In genomic region chr20:62980970-62981369, GRCh38 we compare ENCODE assay signal across 11 cellular contexts. TPM values are rescaled to one million over a fixed set of nuclear protein-coding genes. Genes with fewer than 3 reads are reported as not detected.
A peak's percentile ranks its signal among the peaks of the same experiment; 100 is the strongest.
DNase-seq lines count a peak whose midpoint lies in the region; ATAC-seq, FAIRE-seq and TF ChIP-seq lines count a peak whose summit lies in the region.
"Had no signal": no experiment of that assay in that cellular context is flagged by ENCODE, and none has a peak within 500 bp of the region (broad histone marks: within the 10 kb centered on the region; RNA-seq: fewer than 3 reads in every experiment).

No MANE protein-coding gene starts in this region.

- no peak for ATAC-seq in HepG2
- ATAC-seq in right lobe of liver: no peak
- no peak for ATAC-seq in sciatic nerve
- ATAC-seq in GM18858 (IDR thresholded peaks at IDR 0.05; ENCODE audit: unreplicated experiment): no peak
- no peak for ATAC-seq in GM19324 (IDR thresholded peaks at IDR 0.05; ENCODE audit: low FRiP score, unreplicated experiment)

- no peaks in the 10 kb centered on the region for H3K9me3 ChIP-seq in HepG2 (ENCODE audit: low read length)
- no peaks in the 10 kb centered on the region for H3K9me3 ChIP-seq in right lobe of liver
- H3K9me3 ChIP-seq in adipocyte (ENCODE audit: control insufficient read depth, low read length): no peaks in the 10 kb centered on the region
- H3K9me3 ChIP-seq: neutrophil had no signal

- H3K79me2 ChIP-seq in HepG2 (ENCODE audit: insufficient read depth, low read length): no peaks in the 10 kb centered on the region

- H2AFZ ChIP-seq in HepG2 (ENCODE audit: low read length): no peak overlapping the region

- H3K4me1 ChIP-seq in HepG2 (ENCODE audit: insufficient read depth, low read length): no peaks in the 10 kb centered on the region
- H3K4me1 ChIP-seq in right lobe of liver: no peaks in the 10 kb centered on the region
- no peaks in the 10 kb centered on the region for H3K4me1 ChIP-seq in adipocyte (ENCODE audit: control insufficient read depth, insufficient read depth, low read length)

- CTCF ChIA-PET in HepG2 (lab: Yijun Ruan, JAX; ENCODE audit: low intra/inter-chr PET ratio, low total read pairs): no interaction called here

- H3K4me3 ChIP-seq in HepG2 (replicated peaks in 1 of 3; ENCODE audit: insufficient read depth in 1 of 3, low read depth in 2 of 3, low read length in 3 of 3): no peak overlapping the region
- H3K4me3 ChIP-seq in right lobe of liver: no peak overlapping the region
- no peak overlapping the region for H3K4me3 ChIP-seq in adipocyte (ENCODE audit: low read length)

- FAIRE-seq in HepG2 (lab: Jason Lieb, UNC): no peak
- FAIRE-seq: H54 had no signal

- POLR2A ChIA-PET in HepG2 (lab: Yijun Ruan, JAX): interaction anchor here (2.0 kb wide), 1 partner anchor 28 kb away, joined by 7 read pairs; the partner anchor contains the start of gene SLC17A9

- H4K20me1 ChIP-seq in HepG2 (ENCODE audit: insufficient read depth, low read length): no peaks in the 10 kb centered on the region; the same call in 1 of the 2 replicates

- H3K27me3 ChIP-seq in HepG2 (ENCODE audit: control insufficient read depth in 1 of 2, insufficient read depth in 2 of 2, low read length in 2 of 2) (peaks cover 69 to 98% of the 10 kb centered on the region in 2 experiments), right lobe of liver (no peaks in the 10 kb centered on the region), adipocyte (replicated peaks; ENCODE audit: control insufficient read depth, insufficient read depth, low read length) (peaks cover 83% of the 10 kb centered on the region)

- H3K4me2 ChIP-seq in HepG2 (ENCODE audit: low read depth, low read length): no peak overlapping the region

- H3K27ac ChIP-seq in HepG2 (ENCODE audit: extremely low read length, insufficient read depth, low read length) (no peak overlapping the region), right lobe of liver (no peak overlapping the region)
- H3K27ac ChIP-seq: neutrophil had no signal

- intact Hi-C loops in HepG2 (cut with micrococcal nuclease; ENCODE audit: unreplicated experiment) (no loop called here), right lobe of liver (cut with DNase I) (no loop called here), sciatic nerve (cut with DNase I) (no loop called here)

- TF ChIP-seq POLR2A in HepG2 (IDR thresholded peaks at IDR 0.05; ENCODE audit: insufficient read depth in 1 of 2, low read depth in 2 of 2, low read length in 2 of 2) (no peak), right lobe of liver (IDR thresholded peaks at IDR 0.05) (no peak)

- in situ Hi-C loops in HepG2 (cut with HindIII; ENCODE audit: extremely low pct_ligation_motif_present, low pct_unique_long_range_greater_than_20kb): no loop called here

- no peaks in the 10 kb centered on the region for H3K36me3 ChIP-seq in HepG2 (replicated peaks in 1 of 2; ENCODE audit: control insufficient read depth in 1 of 2, insufficient read depth in 2 of 2, low read length in 2 of 2)
- no peaks in the 10 kb centered on the region for H3K36me3 ChIP-seq in right lobe of liver
- H3K36me3 ChIP-seq in adipocyte (ENCODE audit: control insufficient read depth, insufficient read depth, low read length, severe bottlenecking): no peaks in the 10 kb centered on the region
- H3K36me3 ChIP-seq: neutrophil had no signal

- no TSS peak for BruUV-seq in HepG2 (replicated peaks; lab: Mats Ljungman, UMichigan)

- H3K9ac ChIP-seq in HepG2 (ENCODE audit: insufficient read depth, low read depth, low read length) (no peak overlapping the region), adipocyte (ENCODE audit: low read length) (no peak overlapping the region)

- TF ChIP-seq EP300 in HepG2 (IDR thresholded peaks at IDR 0.05; ENCODE audit: low read depth in 2 of 2, low read length in 2 of 2) (no peak), HepG2 (CRISPR knock-in tag; IDR thresholded peaks at IDR 0.05; ENCODE audit: borderline replicate concordance) (no peak)

- no peak for TF ChIP-seq RAD21 in HepG2 (CRISPR knock-in tag; IDR thresholded peaks at IDR 0.05)

- DNase-seq in HepG2 (ENCODE audit: low spot score) (no peak), right lobe of liver (no peak), RPMI8226 (peak; percentile 65), adipocyte (ENCODE audit: low read depth) (peak; percentile 39), stromal cell of bone marrow (ENCODE audit: low read depth) (peak; percentile 2), sciatic nerve (ENCODE audit: low spot score) (no peak)

- 36% methylated on average over 18 of the region's 28 CpGs for WGBS in HepG2 (ENCODE audit: low lambda C conversion rate)
- WGBS in right lobe of liver (ENCODE audit: insufficient coverage, low coverage, low lambda C conversion rate, missing lambda C conversion rate): 49% methylated on average over 22 of the region's 28 CpGs

- TF ChIP-seq CTCF in HepG2 (CRISPR knock-in tag; IDR thresholded peaks at IDR 0.05) (no peak), right lobe of liver (IDR thresholded peaks at IDR 0.05) (no peak)

RNA-seq across cellular contexts. Expression of gene BHLHE23, which starts 25.8 kb away (rescaled TPM):
- total RNA-seq in HepG2 (2016; rRNA removed; fragmentation: Illumina TruSeq; extraction: Trizol) (not detected in 2 replicates), right lobe of liver (not detected), sciatic nerve (not detected)
- total RNA-seq in HepG2 (2016; cell fraction: cytosol; rRNA removed; fragmentation: Illumina TruSeq; extraction: Trizol; ENCODE audit: low read depth): not detected in 2 replicates
- not detected in 2 replicates for total RNA-seq in HepG2 (2016; cell fraction: insoluble cytoplasmic fraction; rRNA removed; fragmentation: Illumina TruSeq; extraction: Trizol)
- not detected in 2 replicates for total RNA-seq in HepG2 (2016; cell fraction: membrane; rRNA removed; fragmentation: Illumina TruSeq; extraction: Trizol)
- total RNA-seq in HepG2 (2016; cell fraction: nucleus; rRNA removed; fragmentation: Illumina TruSeq; extraction: Trizol): not detected in 2 replicates
- polyA plus RNA-seq in HepG2 (2011; rRNA removed): not detected in 2 replicates
- polyA plus RNA-seq in HepG2 (2011; cell fraction: cytosol; rRNA removed): not detected in 2 replicates
- not detected in 2 replicates for polyA plus RNA-seq in HepG2 (2011; cell fraction: nucleus; rRNA removed)
- not detected in 2 replicates for polyA plus RNA-seq in HepG2 (2012)
- polyA plus RNA-seq in HepG2 (2016; cell fraction: cytosol; fragmentation: Illumina TruSeq; extraction: Trizol; ENCODE audit: low read depth): not detected in 2 replicates
- not detected in 2 replicates for polyA plus RNA-seq in HepG2 (2016; cell fraction: insoluble cytoplasmic fraction; fragmentation: Illumina TruSeq; extraction: Trizol; ENCODE audit: low read depth)
- polyA plus RNA-seq in HepG2 (2016; cell fraction: membrane; fragmentation: Illumina TruSeq; extraction: Trizol; ENCODE audit: low read depth): not detected in 2 replicates
- polyA plus RNA-seq in HepG2 (2016; cell fraction: nucleus; fragmentation: Illumina TruSeq; extraction: Trizol; ENCODE audit: insufficient read depth, low read depth): not detected in 2 replicates
- not detected in 2 replicates for polyA minus RNA-seq in HepG2 (2011; rRNA and poly(A)+ RNA removed; ENCODE audit: low replicate concordance)
- polyA minus RNA-seq in HepG2 (2011; cell fraction: cytosol; rRNA and poly(A)+ RNA removed): not detected in 2 replicates
- polyA minus RNA-seq in HepG2 (2011; cell fraction: nucleus; rRNA and poly(A)+ RNA removed): not detected in 2 replicates
- total RNA-seq: subcutaneous adipose tissue had no signal

RNA-seq across cellular contexts. Expression of gene SLC17A9, which starts 28.5 kb away (rescaled TPM):
- total RNA-seq in HepG2 (2016; rRNA removed; fragmentation: Illumina TruSeq; extraction: Trizol): 33.6 and 110 TPM in 2 replicates
- 27.1 and 27.6 TPM in 2 replicates for total RNA-seq in HepG2 (2016; cell fraction: cytosol; rRNA removed; fragmentation: Illumina TruSeq; extraction: Trizol; ENCODE audit: low read depth)
- total RNA-seq in HepG2 (2016; cell fraction: insoluble cytoplasmic fraction; rRNA removed; fragmentation: Illumina TruSeq; extraction: Trizol): 25.3 and 116 TPM in 2 replicates
- 36.6 and 38.0 TPM in 2 replicates for total RNA-seq in HepG2 (2016; cell fraction: membrane; rRNA removed; fragmentation: Illumina TruSeq; extraction: Trizol)
- total RNA-seq in HepG2 (2016; cell fraction: nucleus; rRNA removed; fragmentation: Illumina TruSeq; extraction: Trizol): 145 and 168 TPM in 2 replicates
- 191 and 280 TPM in 2 replicates for polyA plus RNA-seq in HepG2 (2011; rRNA removed)
- 57.2 and 94.5 TPM in 2 replicates for polyA plus RNA-seq in HepG2 (2011; cell fraction: cytosol; rRNA removed)
- polyA plus RNA-seq in HepG2 (2011; cell fraction: nucleus; rRNA removed): 3,698 and 4,960 TPM in 2 replicates
- polyA plus RNA-seq in HepG2 (2012): 173 and 220 TPM in 2 replicates
- 16.5 and 18.1 TPM in 2 replicates for polyA plus RNA-seq in HepG2 (2016; cell fraction: cytosol; fragmentation: Illumina TruSeq; extraction: Trizol; ENCODE audit: low read depth)
- polyA plus RNA-seq in HepG2 (2016; cell fraction: insoluble cytoplasmic fraction; fragmentation: Illumina TruSeq; extraction: Trizol; ENCODE audit: low read depth): 36.5 and 42.6 TPM in 2 replicates
- 30.7 and 32.6 TPM in 2 replicates for polyA plus RNA-seq in HepG2 (2016; cell fraction: membrane; fragmentation: Illumina TruSeq; extraction: Trizol; ENCODE audit: low read depth)
- 553 and 603 TPM in 2 replicates for polyA plus RNA-seq in HepG2 (2016; cell fraction: nucleus; fragmentation: Illumina TruSeq; extraction: Trizol; ENCODE audit: insufficient read depth, low read depth)
- polyA minus RNA-seq in HepG2 (2011; rRNA and poly(A)+ RNA removed; ENCODE audit: low replicate concordance): 0.07 and 195 TPM in 2 replicates
- 33.4 and 43.3 TPM in 2 replicates for polyA minus RNA-seq in HepG2 (2011; cell fraction: cytosol; rRNA and poly(A)+ RNA removed)
- polyA minus RNA-seq in HepG2 (2011; cell fraction: nucleus; rRNA and poly(A)+ RNA removed): 176 and 196 TPM in 2 replicates
- total RNA-seq in right lobe of liver: 10 to 100 TPM; 29.8 to 99.4 (median 54.1) TPM
- total RNA-seq in sciatic nerve: 3.8 TPM

RNA-seq across cellular contexts. Expression of gene GID8, which starts 43.0 kb away (rescaled TPM):
- total RNA-seq in HepG2 (2016; rRNA removed; fragmentation: Illumina TruSeq; extraction: Trizol) (59.8 and 74.4 TPM in 2 replicates), right lobe of liver (10 to 100 TPM; 12.6 to 18.9 (median 15.1) TPM), sciatic nerve (27.2 TPM)
- 17.8 and 18.7 TPM in 2 replicates for total RNA-seq in HepG2 (2016; cell fraction: cytosol; rRNA removed; fragmentation: Illumina TruSeq; extraction: Trizol; ENCODE audit: low read depth)
- total RNA-seq in HepG2 (2016; cell fraction: insoluble cytoplasmic fraction; rRNA removed; fragmentation: Illumina TruSeq; extraction: Trizol): 60.3 and 68.0 TPM in 2 replicates
- total RNA-seq in HepG2 (2016; cell fraction: membrane; rRNA removed; fragmentation: Illumina TruSeq; extraction: Trizol): 45.9 and 46.6 TPM in 2 replicates
- total RNA-seq in HepG2 (2016; cell fraction: nucleus; rRNA removed; fragmentation: Illumina TruSeq; extraction: Trizol): 35.6 and 42.8 TPM in 2 replicates
- polyA plus RNA-seq in HepG2 (2011; rRNA removed): 39.0 and 39.6 TPM in 2 replicates
- 39.6 and 40.7 TPM in 2 replicates for polyA plus RNA-seq in HepG2 (2011; cell fraction: cytosol; rRNA removed)
- 23.9 and 26.9 TPM in 2 replicates for polyA plus RNA-seq in HepG2 (2011; cell fraction: nucleus; rRNA removed)
- 36.8 and 46.0 TPM in 2 replicates for polyA plus RNA-seq in HepG2 (2012)
- 14.5 and 16.6 TPM in 2 replicates for polyA plus RNA-seq in HepG2 (2016; cell fraction: cytosol; fragmentation: Illumina TruSeq; extraction: Trizol; ENCODE audit: low read depth)
- polyA plus RNA-seq in HepG2 (2016; cell fraction: insoluble cytoplasmic fraction; fragmentation: Illumina TruSeq; extraction: Trizol; ENCODE audit: low read depth): 66.0 and 70.4 TPM in 2 replicates
- 31.6 and 32.0 TPM in 2 replicates for polyA plus RNA-seq in HepG2 (2016; cell fraction: membrane; fragmentation: Illumina TruSeq; extraction: Trizol; ENCODE audit: low read depth)
- 58.8 and 62.9 TPM in 2 replicates for polyA plus RNA-seq in HepG2 (2016; cell fraction: nucleus; fragmentation: Illumina TruSeq; extraction: Trizol; ENCODE audit: insufficient read depth, low read depth)
- polyA minus RNA-seq in HepG2 (2011; rRNA and poly(A)+ RNA removed; ENCODE audit: low replicate concordance): 30.6 and 61.9 TPM in 2 replicates
- polyA minus RNA-seq in HepG2 (2011; cell fraction: cytosol; rRNA and poly(A)+ RNA removed): 28.5 and 31.3 TPM in 2 replicates
- 27.2 and 34.4 TPM in 2 replicates for polyA minus RNA-seq in HepG2 (2011; cell fraction: nucleus; rRNA and poly(A)+ RNA removed)

RNA-seq across cellular contexts. Expression of gene DIDO1, which starts 54.7 kb away (rescaled TPM):
- total RNA-seq in HepG2 (2016; rRNA removed; fragmentation: Illumina TruSeq; extraction: Trizol) (75.1 and 77.0 TPM in 2 replicates), right lobe of liver (10 to 100 TPM; 18.3 to 28.1 (median 21.1) TPM), sciatic nerve (60.9 TPM)
- total RNA-seq in HepG2 (2016; cell fraction: cytosol; rRNA removed; fragmentation: Illumina TruSeq; extraction: Trizol; ENCODE audit: low read depth): 14.5 and 17.3 TPM in 2 replicates
- total RNA-seq in HepG2 (2016; cell fraction: insoluble cytoplasmic fraction; rRNA removed; fragmentation: Illumina TruSeq; extraction: Trizol): 71.7 and 75.6 TPM in 2 replicates
- total RNA-seq in HepG2 (2016; cell fraction: membrane; rRNA removed; fragmentation: Illumina TruSeq; extraction: Trizol): 32.1 and 34.1 TPM in 2 replicates
- total RNA-seq in HepG2 (2016; cell fraction: nucleus; rRNA removed; fragmentation: Illumina TruSeq; extraction: Trizol): 86.6 and 98.5 TPM in 2 replicates
- polyA plus RNA-seq in HepG2 (2011; rRNA removed): 72.6 and 75.0 TPM in 2 replicates
- 53.2 and 57.1 TPM in 2 replicates for polyA plus RNA-seq in HepG2 (2011; cell fraction: cytosol; rRNA removed)
- 292 and 297 TPM in 2 replicates for polyA plus RNA-seq in HepG2 (2011; cell fraction: nucleus; rRNA removed)
- polyA plus RNA-seq in HepG2 (2012): 67.9 and 74.0 TPM in 2 replicates
- polyA plus RNA-seq in HepG2 (2016; cell fraction: cytosol; fragmentation: Illumina TruSeq; extraction: Trizol; ENCODE audit: low read depth): 3.0 TPM in 2 replicates
- 61.5 and 65.9 TPM in 2 replicates for polyA plus RNA-seq in HepG2 (2016; cell fraction: insoluble cytoplasmic fraction; fragmentation: Illumina TruSeq; extraction: Trizol; ENCODE audit: low read depth)
- polyA plus RNA-seq in HepG2 (2016; cell fraction: membrane; fragmentation: Illumina TruSeq; extraction: Trizol; ENCODE audit: low read depth): 10.9 and 11.6 TPM in 2 replicates
- polyA plus RNA-seq in HepG2 (2016; cell fraction: nucleus; fragmentation: Illumina TruSeq; extraction: Trizol; ENCODE audit: insufficient read depth, low read depth): 130 and 135 TPM in 2 replicates
- 33.0 and 89.8 TPM in 2 replicates for polyA minus RNA-seq in HepG2 (2011; rRNA and poly(A)+ RNA removed; ENCODE audit: low replicate concordance)
- polyA minus RNA-seq in HepG2 (2011; cell fraction: cytosol; rRNA and poly(A)+ RNA removed): 30.7 and 35.0 TPM in 2 replicates
- 139 and 144 TPM in 2 replicates for polyA minus RNA-seq in HepG2 (2011; cell fraction: nucleus; rRNA and poly(A)+ RNA removed)

Comparison
In these comparisons a context has a peak if more than half of its experiments do, and no peak if none do; other contexts are left out.
1. DNase-seq: peak in RPMI8226 (single experiment), adipocyte (single experiment) and stromal cell of bone marrow (single experiment); none in HepG2 (single experiment), right lobe of liver (0 of 3) and sciatic nerve (single experiment).